22 cellular contexts compared by ENCODE assay signal in the genomic region with DNA sequence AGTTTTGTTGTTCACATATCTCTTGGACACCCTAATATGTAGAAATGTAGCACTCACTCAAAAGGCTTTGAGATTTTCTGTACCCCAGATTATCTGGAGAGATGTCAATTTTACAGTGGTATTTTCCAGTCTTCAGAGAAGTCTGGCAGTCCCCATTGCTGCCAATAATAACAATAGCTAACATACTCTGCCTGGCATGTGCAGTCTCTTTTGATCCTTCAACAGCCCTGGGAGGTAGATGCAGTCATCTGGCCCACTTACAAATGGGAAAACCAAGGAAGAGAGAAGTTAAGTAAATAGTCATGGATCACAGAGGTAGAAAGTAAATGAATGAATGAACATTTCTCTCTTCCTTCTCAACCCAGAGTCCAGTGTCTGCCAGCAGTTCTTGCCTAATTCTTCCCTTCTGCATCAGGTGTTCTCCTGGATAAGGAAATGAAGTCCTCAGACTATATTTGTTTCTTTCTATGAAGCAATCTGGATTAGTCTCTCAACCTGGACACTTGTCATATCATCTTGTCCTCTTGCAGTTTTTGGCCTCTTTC.
A peak's percentile ranks its signal among the peaks of the same experiment; 100 is the strongest.
DNase-seq lines count a peak whose midpoint lies in the region; ATAC-seq and TF ChIP-seq lines count a peak whose summit lies in the region.
"Had no signal": no experiment of that assay in that cellular context is flagged by ENCODE, and none has a peak within 500 bp of the region (broad histone marks: within the 10 kb centered on the region; RNA-seq: fewer than 3 reads in every experiment).

No MANE protein-coding gene starts in this region.

- no peak overlapping the region for H3K4me2 ChIP-seq in SK-N-SH
- H3K4me2 ChIP-seq: PC-9 had no signal

- DNase-seq in SK-N-SH (no peak), fibroblast of gingiva (ENCODE audit: low read depth) (peak; percentile 5), lung (ENCODE audit: low spot score) (no peak), upper lobe of right lung (no peak), endodermal cell (no peak), T1000 (lab: John Stamatoyannopoulos, UW) (no peak), SIG-M5 (lab: John Stamatoyannopoulos, UW) (no peak)
- DNase-seq: 8988T, H7, HFFc6, Karpas-422, MG63, NCI-H1092, NCI-H1436 treated with DMSO at 0.1 percent for 48 hours, NCI-H2029, NCI-H345, NCI-H526, PC-9 had no signal

- H4K20me1 ChIP-seq in SK-N-SH (ENCODE audit: insufficient read depth), result no peaks in the 10 kb centered on the region

- H3F3A ChIP-seq in SK-N-SH (replicated peaks; ENCODE audit: insufficient read depth), result peaks cover 14% of the 10 kb centered on the region

- no peaks in the 10 kb centered on the region for H3K79me2 ChIP-seq in SK-N-SH (ENCODE audit: insufficient read depth)

- no peak overlapping the region for H3K9ac ChIP-seq in SK-N-SH
- no peak overlapping the region for H3K9ac ChIP-seq in endodermal cell (ENCODE audit: extremely low read depth, low read length, poor library complexity, severe bottlenecking)

- H3K27ac ChIP-seq in SK-N-SH (ENCODE audit: low read depth in 2 of 2, low read length in 1 of 2), result peak overlapping the region; percentile 1 to 53; a peak in 2 of 4 replicates
- H3K27ac ChIP-seq in lung (ENCODE audit: low read depth in 1 of 2, low read length in 1 of 2), result no peak overlapping the region
- H3K27ac ChIP-seq in upper lobe of right lung, result no peak overlapping the region
- no peak overlapping the region for H3K27ac ChIP-seq in endodermal cell (ENCODE audit: low read depth, low read length)
- H3K27ac ChIP-seq: PC-9, RWPE1 had no signal

- CTCF ChIA-PET in SK-N-SH (lab: Yijun Ruan, JAX), result interaction anchor here (0.8 kb wide), 1 partner anchor 913 kb away, joined by 3 read pairs; no protein-coding TSS in a partner anchor

- H3K27me3 ChIP-seq in SK-N-SH (ENCODE audit: insufficient read depth), result no peaks in the 10 kb centered on the region
- H3K27me3 ChIP-seq in lung (ENCODE audit: control insufficient read depth, insufficient read depth), result no peaks in the 10 kb centered on the region
- no peaks in the 10 kb centered on the region for H3K27me3 ChIP-seq in upper lobe of right lung
- no peaks in the 10 kb centered on the region for H3K27me3 ChIP-seq in endodermal cell (ENCODE audit: control insufficient read depth, insufficient read depth, low read length, poor library complexity, severe bottlenecking)
- H3K27me3 ChIP-seq: MG63 had no signal

- TF ChIP-seq RAD21 in SK-N-SH (IDR thresholded peaks at IDR 0.05; ENCODE audit: low read length), result no peak

- no peaks in the 10 kb centered on the region for H3K4me1 Mint-ChIP-seq in endodermal cell
- H3K4me1 Mint-ChIP-seq: CD14-positive monocyte, IgD-negative memory B cell had no signal

- no peaks in the 10 kb centered on the region for H3K9me2 ChIP-seq in SK-N-SH

- no peak for TF ChIP-seq CTCF in SK-N-SH (IDR thresholded peaks at IDR 0.05)
- no peak for TF ChIP-seq CTCF in lung (IDR thresholded peaks at IDR 0.05; ENCODE audit: control extremely low read depth, extremely low read depth)
- no peak for TF ChIP-seq CTCF in upper lobe of right lung (IDR thresholded peaks at IDR 0.05)
- TF ChIP-seq CTCF in endodermal cell (conservative IDR thresholded peaks at IDR 0.05), result no peak

- no peaks in the 10 kb centered on the region for H3K9me3 ChIP-seq in SK-N-SH
- H3K9me3 ChIP-seq in lung (ENCODE audit: control insufficient read depth in 2 of 2, insufficient read depth in 1 of 2, low read length in 1 of 2), result no peaks in the 10 kb centered on the region
- no peaks in the 10 kb centered on the region for H3K9me3 ChIP-seq in upper lobe of right lung
- peaks cover 5% of the 10 kb centered on the region for H3K9me3 ChIP-seq in endodermal cell (ENCODE audit: control insufficient read depth, low read length)
- H3K9me3 ChIP-seq: MG63 had no signal

- POLR2A ChIA-PET in SK-N-SH (lab: Yijun Ruan, JAX), result no interaction called here

- no peak overlapping the region for H3K4me3 Mint-ChIP-seq in endodermal cell
- H3K4me3 Mint-ChIP-seq: CD14-positive monocyte, HFFc6, IgD-negative memory B cell had no signal

- no peak overlapping the region for H3K4me3 ChIP-seq in SK-N-SH (ENCODE audit: low read depth in 2 of 2, low read length in 1 of 2)
- H3K4me3 ChIP-seq in lung, result no peak overlapping the region
- H3K4me3 ChIP-seq in upper lobe of right lung, result no peak overlapping the region
- no peak overlapping the region for H3K4me3 ChIP-seq in endodermal cell (ENCODE audit: low read length)
- H3K4me3 ChIP-seq: MG63, PC-9 had no signal

- no peak overlapping the region for H3K27ac Mint-ChIP-seq in endodermal cell
- H3K27ac Mint-ChIP-seq: CD14-positive monocyte, HFFc6, IgD-negative memory B cell had no signal

- H3K36me3 ChIP-seq in SK-N-SH (replicated peaks in 1 of 2; ENCODE audit: control insufficient read depth in 1 of 2, insufficient read depth in 2 of 2, low read length in 1 of 2) (no peaks in the 10 kb centered on the region), lung (ENCODE audit: control insufficient read depth in 2 of 2, insufficient read depth in 2 of 2, low read length in 2 of 2) (no peaks in the 10 kb centered on the region), upper lobe of right lung (no peaks in the 10 kb centered on the region), endodermal cell (ENCODE audit: control insufficient read depth, insufficient read depth, low read length) (no peaks in the 10 kb centered on the region)
- H3K36me3 ChIP-seq: MG63 had no signal

- intact Hi-C loops in upper lobe of right lung (cut with DNase I), result no loop called here

- no peak for TF ChIP-seq EP300 in SK-N-SH (IDR thresholded peaks at IDR 0.05; ENCODE audit: borderline replicate concordance in 1 of 2, low read depth in 1 of 2, low read length in 1 of 2)

- H3K36me3 Mint-ChIP-seq in endodermal cell (ENCODE audit: low read depth), result no peaks in the 10 kb centered on the region
- H3K36me3 Mint-ChIP-seq: CD14-positive monocyte, IgD-negative memory B cell had no signal

- no peak overlapping the region for H2AFZ ChIP-seq in SK-N-SH (ENCODE audit: low read depth)
- H2AFZ ChIP-seq: PC-9 had no signal

- no peaks in the 10 kb centered on the region for H3K27me3 Mint-ChIP-seq in endodermal cell (ENCODE audit: insufficient read depth)
- H3K27me3 Mint-ChIP-seq: IgD-negative memory B cell had no signal

- H3K4me1 ChIP-seq in SK-N-SH (ENCODE audit: control insufficient read depth in 1 of 2, insufficient read depth in 2 of 2, low read depth in 1 of 2, low read length in 1 of 2), result peaks cover 19 to 29% of the 10 kb centered on the region in 2 experiments
- H3K4me1 ChIP-seq in lung (ENCODE audit: control insufficient read depth in 2 of 2, insufficient read depth in 2 of 2, low read length in 2 of 2), result peaks cover 0 to 4% of the 10 kb centered on the region in 2 donors
- peaks cover under 1% of the 10 kb centered on the region for H3K4me1 ChIP-seq in upper lobe of right lung
- H3K4me1 ChIP-seq in endodermal cell (ENCODE audit: control insufficient read depth, insufficient read depth, low read length), result no peaks in the 10 kb centered on the region

- no peak for ATAC-seq in SK-N-SH treated with all-trans-retinoic acid at 6 μM for 48 hours
- ATAC-seq in lung (ENCODE audit: insufficient read depth, low FRiP score), result peak; percentile 21
- peak; percentile 45 for ATAC-seq in upper lobe of right lung

- H3K9me3 Mint-ChIP-seq in endodermal cell, result peaks cover 9% of the 10 kb centered on the region
- H3K9me3 Mint-ChIP-seq: HFFc6 had no signal

TF ChIP-seq in SK-N-SH, 30 proteins besides CTCF, POLR2A, EP300 and RAD21 (continues in another document):
- TF ChIP-seq, protein P1, sequence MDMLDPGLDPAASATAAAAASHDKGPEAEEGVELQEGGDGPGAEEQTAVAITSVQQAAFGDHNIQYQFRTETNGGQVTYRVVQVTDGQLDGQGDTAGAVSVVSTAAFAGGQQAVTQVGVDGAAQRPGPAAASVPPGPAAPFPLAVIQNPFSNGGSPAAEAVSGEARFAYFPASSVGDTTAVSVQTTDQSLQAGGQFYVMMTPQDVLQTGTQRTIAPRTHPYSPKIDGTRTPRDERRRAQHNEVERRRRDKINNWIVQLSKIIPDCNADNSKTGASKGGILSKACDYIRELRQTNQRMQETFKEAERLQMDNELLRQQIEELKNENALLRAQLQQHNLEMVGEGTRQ (IDR thresholded peaks at IDR 0.05; ENCODE audit: borderline replicate concordance, low read depth, low read length), result no peak
- TF ChIP-seq, protein P2, sequence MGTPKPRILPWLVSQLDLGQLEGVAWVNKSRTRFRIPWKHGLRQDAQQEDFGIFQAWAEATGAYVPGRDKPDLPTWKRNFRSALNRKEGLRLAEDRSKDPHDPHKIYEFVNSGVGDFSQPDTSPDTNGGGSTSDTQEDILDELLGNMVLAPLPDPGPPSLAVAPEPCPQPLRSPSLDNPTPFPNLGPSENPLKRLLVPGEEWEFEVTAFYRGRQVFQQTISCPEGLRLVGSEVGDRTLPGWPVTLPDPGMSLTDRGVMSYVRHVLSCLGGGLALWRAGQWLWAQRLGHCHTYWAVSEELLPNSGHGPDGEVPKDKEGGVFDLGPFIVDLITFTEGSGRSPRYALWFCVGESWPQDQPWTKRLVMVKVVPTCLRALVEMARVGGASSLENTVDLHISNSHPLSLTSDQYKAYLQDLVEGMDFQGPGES (IDR thresholded peaks at IDR 0.05; ENCODE audit: low read depth, low read length), result no peak
- TF ChIP-seq NRF1 (IDR thresholded peaks at IDR 0.05; ENCODE audit: low read depth, low read length) (no peak), FOXM1 (IDR thresholded peaks at IDR 0.05; ENCODE audit: low read depth) (no peak), SMC3 (IDR thresholded peaks at IDR 0.05; ENCODE audit: low read depth, low read length) (no peak)

TF ChIP-seq in SK-N-SH treated with all-trans-retinoic acid at 6 μM for 48 hours, 23 proteins besides CTCF, POLR2A, EP300 and RAD21 (continues in another document):
- no peak for TF ChIP-seq TOX (CRISPR knock-in tag; IDR thresholded peaks at IDR 0.05; ENCODE audit: borderline replicate concordance)
- no peak for TF ChIP-seq ZNF70 (CRISPR knock-in tag; IDR thresholded peaks at IDR 0.05)
- no peak for TF ChIP-seq OSR1 (CRISPR knock-in tag; IDR thresholded peaks at IDR 0.05)

Comparison
In these comparisons a context has a peak if more than half of its experiments do, and no peak if none do; other contexts are left out.
1. H3K27ac ChIP-seq: peak in SK-N-SH (2 of 2); none in lung (0 of 2), upper lobe of right lung (single experiment) and endodermal cell (single experiment).